In the genomic region with DNA sequence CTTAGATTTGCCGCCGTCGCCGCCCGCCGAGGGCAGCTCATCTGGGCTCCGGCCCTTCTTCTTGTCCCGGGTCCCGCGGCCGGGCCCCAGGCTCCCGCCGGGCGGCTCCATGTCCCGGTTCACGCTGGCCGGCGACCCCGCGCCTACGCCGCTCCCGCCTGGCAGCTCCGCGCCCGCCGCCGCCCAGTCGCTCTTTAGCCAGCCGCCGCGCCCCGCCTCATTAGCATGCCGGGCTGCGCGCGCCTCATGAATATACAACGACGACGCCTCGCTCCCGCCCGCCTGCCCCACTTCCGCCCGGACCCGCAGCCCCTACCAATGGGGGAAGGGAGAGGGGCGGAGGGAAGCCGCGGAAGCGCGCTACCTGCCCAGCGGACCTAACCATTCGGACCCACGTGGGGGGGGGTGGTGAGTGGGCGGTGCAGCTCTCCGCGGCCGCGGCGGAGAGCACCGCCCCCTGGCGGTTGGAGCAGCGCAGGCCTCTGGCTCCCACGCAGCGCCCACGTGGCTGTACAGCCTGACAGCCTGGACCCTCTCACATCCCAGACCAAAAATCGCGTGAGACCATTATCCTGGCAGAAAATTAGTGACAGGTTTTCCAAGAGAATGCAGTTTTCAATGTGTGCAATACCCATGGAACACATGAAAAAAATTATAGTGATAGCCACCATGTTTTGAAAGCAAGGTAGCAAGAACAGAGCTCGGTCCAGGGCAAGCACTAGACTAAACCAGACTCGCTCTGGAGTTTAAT, we compare ENCODE assay signal across 8 cellular contexts. TPM values are rescaled to one million over a fixed set of nuclear protein-coding genes. Genes with fewer than 3 reads are reported as not detected.
DNase-seq lines count a peak whose midpoint lies in the region; ATAC-seq and TF ChIP-seq lines count a peak whose summit lies in the region.

DIAPH1 (minus strand) TSS at position 197 of the 751 bp plus-strand sequence; CDS start at position 111, 86 bp downstream.

- POLR2A ChIA-PET in activated B cell treated with CpG ODN at 0.5 μM for 24 hours (lab: Charles Lee): interaction anchor here (0.6 to 6.9 kb wide), 15 partner anchors 11 to 351 kb away, joined by 3 to 99 read pairs (median 5); partner anchors contain the start of genes DELE1, FCHSD1, HDAC3 and RELL2

- ATAC-seq in GM19023 (IDR thresholded peaks at IDR 0.05; ENCODE audit: unreplicated experiment): peak; percentile 84
- ATAC-seq in HG03280 (IDR thresholded peaks at IDR 0.05; ENCODE audit: unreplicated experiment): peak; percentile 84
- peak; percentile 89 for ATAC-seq in activated B cell treated with CpG ODN at 0.5 μM for 24 hours (ENCODE audit: low read depth)

- peak; percentile 69 for TF ChIP-seq CTCF in activated B cell treated with CpG ODN at 0.5 μM for 24 hours (IDR thresholded peaks at IDR 0.05)

- DNase-seq in AG20443 (ENCODE audit: low spot score) (peak; percentile 95), NCI-H345 (lab: John Stamatoyannopoulos, UW) (peak; percentile 99), activated B cell treated with CpG ODN at 0.5 μM for 24 hours (peak; percentile 95), caudate nucleus (lab: John Stamatoyannopoulos, UW) (peak in 59 of 61 donors; percentile 43 to 94 (median 78)), islet precursor cell (peak; percentile 99)
- DNase-seq in stimulated activated CD4-positive, alpha-beta T cell treated with anti-CD3 and anti-CD28 coated beads, Interleukin-12 subunit alpha, Interleukin-12 subunit beta, amount 100 ng/mL, for 48 hours (ENCODE audit: low read depth in 2 of 3, low spot score in 1 of 3): peak; percentile 96 to 99 (median 99)

- H3K27ac ChIP-seq in caudate nucleus (ENCODE audit: low read depth, low read length): peak within 1 kb of the TSS; percentile 52

- H3K27me3 Mint-ChIP-seq in activated B cell treated with CpG ODN at 0.5 μM for 24 hours: no peaks in the 10 kb centered on the region

- peak within 1 kb of the TSS; percentile 93 for H3K4me3 Mint-ChIP-seq in activated B cell treated with CpG ODN at 0.5 μM for 24 hours

- no peaks in the 10 kb centered on the region for H3K9me3 Mint-ChIP-seq in activated B cell treated with CpG ODN at 0.5 μM for 24 hours

- H3K36me3 Mint-ChIP-seq in activated B cell treated with CpG ODN at 0.5 μM for 24 hours (ENCODE audit: low read depth): peaks cover 31% of the 10 kb centered on the region

- peak within 1 kb of the TSS; percentile 92 for H3K27ac Mint-ChIP-seq in activated B cell treated with CpG ODN at 0.5 μM for 24 hours

- H3K4me1 Mint-ChIP-seq in activated B cell treated with CpG ODN at 0.5 μM for 24 hours: peaks cover 66% of the 10 kb centered on the region

- CTCF ChIA-PET in activated B cell treated with CpG ODN at 0.5 μM for 24 hours (lab: Charles Lee): interaction anchor here (0.7 to 12.8 kb wide), 17 partner anchors 11 to 260 kb away, joined by 3 to 315 read pairs (median 5); partner anchors contain the start of genes FCHSD1, HDAC3 and RELL2

- intact Hi-C loops in activated B cell treated with CpG ODN at 0.5 μM for 24 hours (cut with micrococcal nuclease): loop anchor here (1.0 to 5.0 kb wide), 7 partner anchors 14 to 298 kb away; partner anchors contain the start of genes FCHSD1, HDAC3, RELL2 and TAF7

RNA-seq across cellular contexts. Expression of gene DIAPH1, which starts in this region (rescaled TPM):
- 136 and 138 TPM in 2 replicates for total RNA-seq in activated B cell treated with CpG ODN at 0.5 μM for 24 hours

Comparison
In these comparisons a context has a peak if more than half of its experiments do, and no peak if none do; other contexts are left out.
1. Peak in every context shown above with its lines: DNase-seq, ATAC-seq and H3K27ac ChIP-seq.